ENCODE assay signal across 8 cellular contexts in the genomic region with DNA sequence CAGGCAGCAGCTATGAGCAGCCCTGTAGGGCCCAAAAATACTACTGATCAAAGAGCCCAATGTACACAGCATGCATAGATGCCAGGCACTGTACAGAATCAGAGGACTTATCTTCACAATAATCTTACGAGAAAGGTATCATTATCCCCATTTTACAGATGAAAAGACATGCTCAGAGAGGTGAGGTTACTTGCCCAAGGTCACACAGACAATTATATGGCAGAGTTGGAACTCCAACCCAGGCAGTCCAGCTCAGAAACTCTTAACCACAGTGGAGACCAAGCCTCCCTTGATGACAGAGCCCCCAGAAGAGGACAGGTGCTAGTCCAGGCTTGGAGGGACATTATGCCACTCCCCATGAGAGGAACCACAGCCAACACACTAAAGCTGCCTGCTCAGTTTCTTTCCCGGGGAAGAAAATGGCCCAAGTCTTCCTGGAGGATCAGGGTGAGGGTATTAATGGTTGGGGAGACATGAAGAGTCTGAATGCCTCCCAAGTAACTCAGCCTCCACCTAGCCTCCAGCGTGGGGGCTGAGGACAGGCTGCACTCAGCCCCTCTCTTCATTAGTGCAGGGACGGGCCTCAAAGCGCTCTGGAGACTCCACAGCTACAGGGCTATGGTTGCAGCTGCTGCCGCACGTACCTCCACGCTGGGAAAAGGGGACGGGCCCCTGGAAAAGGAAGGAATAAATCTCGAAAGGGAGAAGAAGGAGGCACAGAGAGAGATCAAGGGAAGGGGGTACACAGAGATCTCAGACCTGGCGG. TPM values are rescaled to one million over a fixed set of nuclear protein-coding genes. Genes with fewer than 3 reads are reported as not detected.
A peak's percentile ranks its signal among the peaks of the same experiment; 100 is the strongest.
DNase-seq lines count a peak whose midpoint lies in the region; ATAC-seq and TF ChIP-seq lines count a peak whose summit lies in the region.

No MANE protein-coding gene starts in this region.

- intact Hi-C loops in heart right ventricle (cut with DNase I): loop anchor here in 4 of 10 donors (2.0 to 10.0 kb wide), 4 partner anchors 19 to 63 kb away; a partner anchor contains a TSS
- intact Hi-C loops in sigmoid colon (cut with DNase I): loop anchor here (5.0 kb wide), 2 partner anchors 46 to 61 kb away; a partner anchor contains a TSS

- TF ChIP-seq EP300 in sigmoid colon (IDR thresholded peaks at IDR 0.05): no peak

- TF ChIP-seq POLR2A in sigmoid colon (IDR thresholded peaks at IDR 0.05): no peak

- H3K4me3 ChIP-seq in WI38 (ENCODE audit: low read depth, low read length) (peak overlapping the region; percentile 83), heart right ventricle (peak overlapping the region; percentile 64 to 99 (median 97)), sigmoid colon (peak overlapping the region; percentile 78 to 96 (median 94))

- H3K4me1 ChIP-seq in heart right ventricle: peaks cover 0 to 48% (median 21%) of the 10 kb centered on the region in 9 donors
- peaks cover 0 to 30% (median 20%) of the 10 kb centered on the region in 4 donors for H3K4me1 ChIP-seq in sigmoid colon

- ATAC-seq in GM19438 (IDR thresholded peaks at IDR 0.05; ENCODE audit: low read depth, unreplicated experiment) (peak; percentile 5), heart right ventricle (peak in 7 of 8 donors; percentile 1 to 19 (median 7))

- H3K36me3 ChIP-seq in heart right ventricle (peaks cover 0 to 47% (median 30%) of the 10 kb centered on the region in 9 donors), sigmoid colon (peaks cover 8 to 41% (median 28%) of the 10 kb centered on the region in 4 donors)

- H3K27me3 ChIP-seq in heart right ventricle (no peaks in the 10 kb centered on the region), sigmoid colon (no peaks in the 10 kb centered on the region)

- WGBS in heart right ventricle, 2 donors: 15% methylated on average over 11 of the region's 11 CpGs
- 11 to 17% methylated on average over 11 of the region's 11 CpGs for WGBS in sigmoid colon, 2 donors

- no peak for TF ChIP-seq CTCF in 22Rv1 (IDR thresholded peaks at IDR 0.05)
- TF ChIP-seq CTCF in WI38 (IDR thresholded peaks at IDR 0.05; ENCODE audit: low read depth, low read length): no peak
- no peak for TF ChIP-seq CTCF in heart right ventricle (IDR thresholded peaks at IDR 0.05)
- no peak for TF ChIP-seq CTCF in sigmoid colon (IDR thresholded peaks at IDR 0.05)

- H3K9me3 ChIP-seq in heart right ventricle: no peaks in the 10 kb centered on the region
- H3K9me3 ChIP-seq in sigmoid colon: no peaks in the 10 kb centered on the region

- DNase-seq in heart right ventricle (no peak), sigmoid colon (no peak), NCI-H2081 (lab: John Stamatoyannopoulos, UW) (no peak), activated gamma-delta T cell (lab: John Stamatoyannopoulos, UW) (no peak), mucosa of gallbladder (ENCODE audit: low spot score) (no peak)

- peak overlapping the region; percentile 13; the same call in 1 of the 2 replicates for H3K27ac ChIP-seq in 22Rv1
- H3K27ac ChIP-seq in heart right ventricle: peak overlapping the region in 9 of 10 donors; percentile 60 to 90 (median 78)
- H3K27ac ChIP-seq in sigmoid colon: peak overlapping the region; percentile 75 to 83 (median 79)

RNA-seq across cellular contexts. Expression of a gene that starts 0.8 kb away (rescaled TPM):
- total RNA-seq in heart right ventricle (10 to 100 TPM; 10.6 to 23.4 (median 21.0) TPM), sigmoid colon (10 to 100 TPM; 20.7 to 25.8 (median 23.6) TPM), mucosa of gallbladder (44.0 TPM)
- polyA plus RNA-seq in heart right ventricle (10 to 100 TPM; 18.0 to 23.8 TPM), sigmoid colon (10 to 100 TPM; 23.4 to 35.8 (median 31.2) TPM)

RNA-seq across cellular contexts. Expression of a gene that starts 19.7 kb away (rescaled TPM):
- total RNA-seq in heart right ventricle: 10 to 100 TPM; 44.6 to 69.3 (median 49.6) TPM
- polyA plus RNA-seq in heart right ventricle: 10 to 100 TPM in 1 of 2 donors, 1 to 10 TPM in 1; 9.0 to 44.9 TPM
- total RNA-seq in sigmoid colon: 10 to 100 TPM; 17.2 to 42.5 (median 36.7) TPM
- polyA plus RNA-seq in sigmoid colon: 10 to 100 TPM; 19.2 to 66.3 (median 27.0) TPM
- 65.9 TPM for total RNA-seq in mucosa of gallbladder

RNA-seq across cellular contexts. Expression of a gene that starts 25.1 kb away (rescaled TPM):
- 100 to 1,000 TPM; 196 to 416 (median 291) TPM for total RNA-seq in heart right ventricle
- 100 to 1,000 TPM; 122 to 156 TPM for polyA plus RNA-seq in heart right ventricle
- 10 to 100 TPM; 10.2 to 30.0 (median 24.9) TPM for total RNA-seq in sigmoid colon
- polyA plus RNA-seq in sigmoid colon: 10 to 100 TPM; 28.8 to 43.3 (median 38.4) TPM
- 39.8 TPM for total RNA-seq in mucosa of gallbladder

RNA-seq across cellular contexts. Expression of a gene that starts 45.5 kb away (rescaled TPM):
- total RNA-seq in heart right ventricle (not detected), sigmoid colon (not detected), mucosa of gallbladder (0.06 TPM)
- polyA plus RNA-seq in heart right ventricle (not detected), sigmoid colon (under 1 TPM; 0.23 to 0.60 (median 0.38) TPM)

RNA-seq across cellular contexts. Expression of a gene that starts 47.2 kb away (rescaled TPM):
- total RNA-seq in heart right ventricle: 1 to 10 TPM in 7 of 10 donors, under 1 TPM in 3; 0.55 to 6.5 (median 1.2) TPM
- polyA plus RNA-seq in heart right ventricle: 1 to 10 TPM in 1 of 2 donors, under 1 TPM in 1; 0.86 to 1.6 TPM
- total RNA-seq in sigmoid colon: 1 to 10 TPM in 3 of 4 donors, under 1 TPM in 1; 0.33 to 3.9 (median 1.6) TPM
- 10 to 100 TPM in 2 of 3 donors, 1 to 10 TPM in 1; 6.6 to 35.2 (median 12.9) TPM for polyA plus RNA-seq in sigmoid colon
- 6.4 TPM for total RNA-seq in mucosa of gallbladder

Comparison
In these comparisons a context has a peak if more than half of its experiments do, and no peak if none do; other contexts are left out.
1. H3K27ac ChIP-seq: peak in every context shown above with its lines; median percentile 79 in sigmoid colon; 78 in heart right ventricle; 13 in 22Rv1.